1 cellular context compared by ENCODE assay signal in the genomic region with DNA sequence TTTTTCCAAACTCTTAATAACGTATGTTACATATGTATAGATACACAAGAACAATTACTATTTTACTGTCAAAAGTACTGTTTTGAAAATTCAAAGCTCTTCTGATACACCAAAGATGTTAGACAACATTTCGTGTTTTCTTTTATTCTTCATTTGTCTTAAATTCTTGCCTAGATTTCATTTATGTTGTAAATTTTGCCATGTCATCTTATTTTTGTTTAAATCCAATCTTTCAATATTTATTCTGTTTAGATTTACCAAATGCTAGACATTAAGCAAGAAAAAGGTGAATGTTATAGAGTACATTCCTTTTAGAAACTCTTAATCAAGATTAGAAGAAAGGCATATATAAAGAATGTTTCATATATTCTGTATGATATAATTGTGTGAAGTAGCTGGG.
TF ChIP-seq lines count a peak whose summit lies in the region.

No MANE protein-coding gene starts in this region.

TF ChIP-seq in IMR-90, 13 proteins besides CTCF, POLR2A, EP300 and RAD21 (continued from another document):
- TF ChIP-seq, protein P1, sequence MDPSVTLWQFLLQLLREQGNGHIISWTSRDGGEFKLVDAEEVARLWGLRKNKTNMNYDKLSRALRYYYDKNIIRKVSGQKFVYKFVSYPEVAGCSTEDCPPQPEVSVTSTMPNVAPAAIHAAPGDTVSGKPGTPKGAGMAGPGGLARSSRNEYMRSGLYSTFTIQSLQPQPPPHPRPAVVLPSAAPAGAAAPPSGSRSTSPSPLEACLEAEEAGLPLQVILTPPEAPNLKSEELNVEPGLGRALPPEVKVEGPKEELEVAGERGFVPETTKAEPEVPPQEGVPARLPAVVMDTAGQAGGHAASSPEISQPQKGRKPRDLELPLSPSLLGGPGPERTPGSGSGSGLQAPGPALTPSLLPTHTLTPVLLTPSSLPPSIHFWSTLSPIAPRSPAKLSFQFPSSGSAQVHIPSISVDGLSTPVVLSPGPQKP (IDR thresholded peaks at IDR 0.05; ENCODE audit: borderline replicate concordance, low read depth, low read length), result no peak
